Comparison of ENCODE assay signal across 23 cellular contexts in the genomic region with DNA sequence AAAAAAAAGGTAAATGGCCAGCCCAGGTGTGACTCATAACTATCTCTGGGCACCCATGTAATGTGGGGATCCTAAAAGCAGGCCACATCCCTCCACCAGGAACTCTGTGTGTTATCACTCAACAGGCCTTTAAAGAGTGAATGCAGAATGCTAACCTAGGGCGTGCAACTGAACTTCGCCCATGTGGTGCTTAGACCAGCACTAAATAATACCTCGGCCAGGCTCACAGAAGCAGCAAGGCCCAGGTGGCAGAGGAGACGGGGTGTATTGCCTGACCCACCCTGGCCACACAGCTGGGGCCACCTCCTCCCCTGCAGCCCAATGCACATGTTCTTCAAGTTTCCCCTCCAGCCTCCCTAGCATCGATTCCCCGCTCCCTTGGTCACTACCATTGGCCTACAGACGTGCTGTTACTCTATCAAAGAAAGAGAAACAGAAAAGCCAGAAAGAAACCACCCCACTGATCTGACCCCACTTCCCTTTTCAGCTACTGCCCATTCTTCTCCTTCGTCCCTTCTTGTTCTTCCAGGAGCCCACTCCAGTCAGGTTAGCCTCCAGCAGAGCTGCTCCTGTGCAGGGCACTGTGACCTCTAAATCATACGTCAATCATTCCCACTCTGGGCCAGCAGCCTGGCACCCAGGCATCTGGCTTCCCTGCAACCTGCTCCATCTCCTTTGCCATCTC. TPM values are rescaled to one million over a fixed set of nuclear protein-coding genes. Genes with fewer than 3 reads are reported as not detected.
DNase-seq lines count a peak whose midpoint lies in the region; ATAC-seq, FAIRE-seq and TF ChIP-seq lines count a peak whose summit lies in the region.
"Had no signal": no experiment of that assay in that cellular context is flagged by ENCODE, and none has a peak within 500 bp of the region (broad histone marks: within the 10 kb centered on the region; RNA-seq: fewer than 3 reads in every experiment).

No MANE protein-coding gene starts in this region.

- intact Hi-C loops in colonic mucosa (cut with DNase I): no loop called here
- intact Hi-C loops in upper lobe of right lung (cut with DNase I): no loop called here

- TF ChIP-seq CTCF in colonic mucosa (IDR thresholded peaks at IDR 0.05) (no peak), upper lobe of right lung (IDR thresholded peaks at IDR 0.05) (no peak)

- no peak for DNase-seq in activated naive CD4-positive, alpha-beta T cell treated with Interleukin-2 at 50 U/mL for 16 hours
- DNase-seq in HTR-8/SVneo (ENCODE audit: insufficient read length, low spot score): no peak
- peak; percentile 51 for DNase-seq in colonic mucosa
- DNase-seq in stimulated activated effector memory CD8-positive, alpha-beta T cell treated with anti-CD3 and anti-CD28 coated beads, Interleukin-12 subunit alpha, Interleukin-12 subunit beta, amount 100 ng/mL, for 72 hours (ENCODE audit: low spot score in 2 of 2): no peak
- no peak for DNase-seq in stimulated activated naive CD4-positive, alpha-beta T cell (lab: John Stamatoyannopoulos, UW)
- DNase-seq in upper lobe of right lung: no peak
- DNase-seq in amniotic stem cell (lab: John Stamatoyannopoulos, UW): no peak
- DNase-seq: GF-D8; mammary epithelial cell; MG63; NCI-H1436; NCI-H524 treated with DMSO at 0.1 percent for 48 hours; SJCRH30; stimulated activated CD4-positive, alpha-beta T cell treated with anti-CD3 and anti-CD28 coated beads, Interleukin-15, amount 100 ng/mL, for 24 hours; T-helper 9 cell had no signal

- H3K4me3 Mint-ChIP-seq in activated naive CD4-positive, alpha-beta T cell treated with anti-CD3 and anti-CD28 coated beads, Interleukin-2, amount 50 U/mL, for 24 hours: no peak overlapping the region
- H3K4me3 Mint-ChIP-seq in stimulated activated effector memory CD8-positive, alpha-beta T cell treated with anti-CD3 and anti-CD28 coated beads, Interleukin-12 subunit alpha, Interleukin-12 subunit beta, amount 100 ng/mL, for 72 hours: no peak overlapping the region
- H3K4me3 Mint-ChIP-seq: WTC11 had no signal

- H3K9me3 ChIP-seq in colonic mucosa: no peaks in the 10 kb centered on the region
- no peaks in the 10 kb centered on the region for H3K9me3 ChIP-seq in upper lobe of right lung
- H3K9me3 ChIP-seq: HAP-1, MG63, Peyer's patch, SJCRH30, suprapubic skin had no signal

- H3K27me3 ChIP-seq in colonic mucosa: no peaks in the 10 kb centered on the region
- H3K27me3 ChIP-seq in upper lobe of right lung: no peaks in the 10 kb centered on the region
- H3K27me3 ChIP-seq: MG63, Peyer's patch, SJCRH30, suprapubic skin had no signal

- H3K36me3 Mint-ChIP-seq in activated naive CD4-positive, alpha-beta T cell treated with anti-CD3 and anti-CD28 coated beads, Interleukin-2, amount 50 U/mL, for 24 hours: no peaks in the 10 kb centered on the region
- H3K36me3 Mint-ChIP-seq in stimulated activated effector memory CD8-positive, alpha-beta T cell treated with anti-CD3 and anti-CD28 coated beads, Interleukin-12 subunit alpha, Interleukin-12 subunit beta, amount 100 ng/mL, for 72 hours: no peaks in the 10 kb centered on the region
- H3K36me3 Mint-ChIP-seq: IgD-negative memory B cell, WTC11 had no signal

- no peaks in the 10 kb centered on the region for H3K36me3 ChIP-seq in colonic mucosa
- no peaks in the 10 kb centered on the region for H3K36me3 ChIP-seq in upper lobe of right lung
- H3K36me3 ChIP-seq: HAP-1, MG63, Peyer's patch, SJCRH30, suprapubic skin had no signal

- peak; percentile 16 for FAIRE-seq in HTR-8/SVneo (lab: Jason Lieb, UNC)

- H3K27ac Mint-ChIP-seq in activated naive CD4-positive, alpha-beta T cell treated with anti-CD3 and anti-CD28 coated beads, Interleukin-2, amount 50 U/mL, for 24 hours: peak overlapping the region; percentile 33
- H3K27ac Mint-ChIP-seq in stimulated activated effector memory CD8-positive, alpha-beta T cell treated with anti-CD3 and anti-CD28 coated beads, Interleukin-12 subunit alpha, Interleukin-12 subunit beta, amount 100 ng/mL, for 72 hours: peak overlapping the region; percentile 70
- H3K27ac Mint-ChIP-seq: WTC11 had no signal

- ATAC-seq in stimulated activated effector memory CD8-positive, alpha-beta T cell treated with anti-CD3 and anti-CD28 coated beads, Interleukin-12 subunit alpha, Interleukin-12 subunit beta, amount 100 ng/mL, for 72 hours: no peak
- ATAC-seq in upper lobe of right lung: no peak
- ATAC-seq: WTC11 had no signal

- peaks cover 76% of the 10 kb centered on the region for H3K4me1 Mint-ChIP-seq in activated naive CD4-positive, alpha-beta T cell treated with anti-CD3 and anti-CD28 coated beads, Interleukin-2, amount 50 U/mL, for 24 hours
- H3K4me1 Mint-ChIP-seq in stimulated activated effector memory CD8-positive, alpha-beta T cell treated with anti-CD3 and anti-CD28 coated beads, Interleukin-12 subunit alpha, Interleukin-12 subunit beta, amount 100 ng/mL, for 72 hours: peaks cover 52% of the 10 kb centered on the region

- H3K27ac ChIP-seq in colonic mucosa (no peak overlapping the region), upper lobe of right lung (no peak overlapping the region)
- H3K27ac ChIP-seq: SJCRH30, suprapubic skin had no signal

- no peaks in the 10 kb centered on the region for H3K9me3 Mint-ChIP-seq in activated naive CD4-positive, alpha-beta T cell treated with anti-CD3 and anti-CD28 coated beads, Interleukin-2, amount 50 U/mL, for 24 hours
- H3K9me3 Mint-ChIP-seq in stimulated activated effector memory CD8-positive, alpha-beta T cell treated with anti-CD3 and anti-CD28 coated beads, Interleukin-12 subunit alpha, Interleukin-12 subunit beta, amount 100 ng/mL, for 72 hours: no peaks in the 10 kb centered on the region
- H3K9me3 Mint-ChIP-seq: activated T-helper 2 cell treated with anti-CD3 and anti-CD28 coated beads, Interferon-gamma antibody, Interleukin-2, Interleukin-4, amounts not matched to agents 10 μg/mL and 5 μg/mL and 100 μg/mL, durations not matched to agents 14 hours and 24 hours and 36 hours; IgD-negative memory B cell; WTC11 had no signal

- peaks cover 14% of the 10 kb centered on the region for H3K4me1 ChIP-seq in colonic mucosa
- H3K4me1 ChIP-seq in upper lobe of right lung: no peaks in the 10 kb centered on the region
- H3K4me1 ChIP-seq: HAP-1, SJCRH30 had no signal

- H3K4me3 ChIP-seq in colonic mucosa: no peak overlapping the region
- no peak overlapping the region for H3K4me3 ChIP-seq in upper lobe of right lung
- H3K4me3 ChIP-seq: HAP-1, MG63, Peyer's patch, SJCRH30, suprapubic skin had no signal

- peak overlapping the region in 1 of 2 donors; percentile 9 for H3K9ac ChIP-seq in colonic mucosa (ENCODE audit: low read depth in 2 of 2, low read length in 2 of 2)

- H3K27me3 Mint-ChIP-seq in activated naive CD4-positive, alpha-beta T cell treated with anti-CD3 and anti-CD28 coated beads, Interleukin-2, amount 50 U/mL, for 24 hours: no peaks in the 10 kb centered on the region

RNA-seq across cellular contexts. Expression of a gene that starts 22.0 kb away (rescaled TPM):
- total RNA-seq in colonic mucosa (under 1 TPM in 1 of 2 donors, not detected in 1; 0.84 TPM), upper lobe of right lung (0.67 TPM)
- total RNA-seq: activated T-helper 2 cell treated with anti-CD3 and anti-CD28 coated beads, Interferon-gamma antibody, Interleukin-2, Interleukin-4, amounts not matched to agents 10 μg/mL and 5 μg/mL and 100 μg/mL, durations not matched to agents 14 hours and 24 hours and 36 hours; osteocyte; Peyer's patch had no signal
